Comparison of ENCODE assay signal across 25 cellular contexts in the genomic region with DNA sequence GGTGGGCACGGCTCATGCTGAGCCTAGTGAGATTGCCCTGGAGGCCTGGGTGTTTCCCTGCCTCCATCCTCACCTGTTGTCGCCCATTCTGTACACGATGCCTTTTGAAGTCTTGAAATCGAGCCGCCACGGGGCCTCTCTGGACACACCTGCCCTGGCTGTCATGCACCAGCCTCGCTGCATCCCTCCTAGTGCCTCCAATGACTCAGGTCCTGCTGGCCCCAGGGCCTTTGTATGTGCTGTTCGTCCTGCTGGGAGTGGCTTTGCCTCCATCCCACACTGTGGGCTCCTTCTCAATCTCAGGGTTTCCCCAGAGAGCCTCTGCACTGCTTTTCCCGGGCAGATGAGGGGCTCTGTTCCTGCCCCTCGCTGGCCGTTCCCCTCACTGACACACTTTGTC. TPM values are rescaled to one million over a fixed set of nuclear protein-coding genes. Genes with fewer than 3 reads are reported as not detected.
"Had no signal": no experiment of that assay in that cellular context is flagged by ENCODE, and none has a peak within 500 bp of the region (broad histone marks: within the 10 kb centered on the region; RNA-seq: fewer than 3 reads in every experiment).

No MANE protein-coding gene starts in this region.

- H3K9me3 Mint-ChIP-seq: activated CD4-positive, alpha-beta memory T cell treated with anti-CD3 and anti-CD28 coated beads for 36 hours; activated CD4-positive, alpha-beta T cell treated with anti-CD3 and anti-CD28 coated beads, Interleukin-2, amount 10 ng/mL, durations not matched to agents 7 days and 5 days; activated naive CD4-positive, alpha-beta T cell treated with anti-CD3 and anti-CD28 coated beads for 36 hours; activated T-helper 17 cell treated with anti-CD3 and anti-CD28 coated beads, Interleukin-2, amount 50 U/mL, for 72 hours; T-cell had no signal

- H3K27me3 Mint-ChIP-seq: activated CD4-positive, alpha-beta T cell treated with anti-CD3 and anti-CD28 coated beads, Interleukin-2, amount 10 ng/mL, durations not matched to agents 7 days and 5 days; activated naive CD8-positive, alpha-beta T cell had no signal

- H3K36me3 Mint-ChIP-seq: activated CD4-positive, alpha-beta memory T cell treated with anti-CD3 and anti-CD28 coated beads for 36 hours; activated naive CD8-positive, alpha-beta T cell; brain; T-cell had no signal

- H3K27ac ChIP-seq: SK-N-MC, VCaP had no signal

- H3K4me1 Mint-ChIP-seq: activated CD4-positive, alpha-beta T cell treated with anti-CD3 and anti-CD28 coated beads, Interleukin-2, amount 10 ng/mL, durations not matched to agents 7 days and 5 days; activated T-helper 17 cell treated with anti-CD3 and anti-CD28 coated beads, Interleukin-2, amount 50 U/mL, for 72 hours; T-cell had no signal

- H3K4me3 Mint-ChIP-seq: activated CD4-positive, alpha-beta memory T cell treated with anti-CD3 and anti-CD28 coated beads for 36 hours; activated CD4-positive, alpha-beta T cell treated with anti-CD3 and anti-CD28 coated beads, Interleukin-2, amount 10 ng/mL, durations not matched to agents 7 days and 5 days; activated naive CD4-positive, alpha-beta T cell treated with anti-CD3 and anti-CD28 coated beads for 36 hours; activated naive CD8-positive, alpha-beta T cell; activated T-helper 17 cell treated with anti-CD3 and anti-CD28 coated beads, Interleukin-2, amount 50 U/mL, for 72 hours; brain; T-cell had no signal

- FAIRE-seq: astrocyte, TTC549 had no signal

- DNase-seq: activated CD4-positive, alpha-beta memory T cell treated with anti-CD3 and anti-CD28 coated beads for 36 hours; activated CD4-positive, alpha-beta T cell treated with anti-CD3 and anti-CD28 coated beads, Interleukin-2, amount 10 ng/mL, durations not matched to agents 7 days and 5 days; activated CD4-positive, CD25-positive, alpha-beta regulatory T cell; activated gamma-delta T cell; activated naive CD4-positive, alpha-beta T cell treated with anti-CD3 and anti-CD28 coated beads for 36 hours; activated T-cell treated with anti-CD3 and anti-CD28 coated beads for 4 hours; activated T-cell treated with anti-CD3 and anti-CD28 coated beads, Interleukin-2, amount 50 U/mL, for 48 hours; amygdala; Karpas-422; NCI-H1105 treated with DMSO at 0.1 percent for 48 hours; NCI-H1436 treated with DMSO at 0.1 percent for 48 hours; NCI-H187; NCI-H2081; NCI-H510A treated with DMSO at 0.1 percent for 48 hours; PC-3; T-cell; T-helper 2 cell; T1000 had no signal

- ATAC-seq: activated T-helper 17 cell treated with anti-CD3 and anti-CD28 coated beads, Interleukin-2, amount 50 U/mL, for 72 hours; PC-3; T-cell had no signal

- H3K4me3 ChIP-seq: SK-N-MC had no signal

- H3K27ac Mint-ChIP-seq: activated CD4-positive, alpha-beta memory T cell treated with anti-CD3 and anti-CD28 coated beads for 36 hours; activated CD4-positive, alpha-beta T cell treated with anti-CD3 and anti-CD28 coated beads, Interleukin-2, amount 10 ng/mL, durations not matched to agents 7 days and 5 days; activated naive CD4-positive, alpha-beta T cell treated with anti-CD3 and anti-CD28 coated beads for 36 hours; activated naive CD8-positive, alpha-beta T cell; activated T-helper 17 cell treated with anti-CD3 and anti-CD28 coated beads, Interleukin-2, amount 50 U/mL, for 72 hours; T-cell had no signal

RNA-seq across cellular contexts. Expression of a gene that starts 8.9 kb away (rescaled TPM):
- total RNA-seq: activated CD4-positive, alpha-beta T cell treated with anti-CD3 and anti-CD28 coated beads, Interleukin-2, amount 10 ng/mL, durations not matched to agents 7 days and 5 days; astrocyte had no signal
